ENCODE assay signal across 23 cellular contexts in the genomic region with DNA sequence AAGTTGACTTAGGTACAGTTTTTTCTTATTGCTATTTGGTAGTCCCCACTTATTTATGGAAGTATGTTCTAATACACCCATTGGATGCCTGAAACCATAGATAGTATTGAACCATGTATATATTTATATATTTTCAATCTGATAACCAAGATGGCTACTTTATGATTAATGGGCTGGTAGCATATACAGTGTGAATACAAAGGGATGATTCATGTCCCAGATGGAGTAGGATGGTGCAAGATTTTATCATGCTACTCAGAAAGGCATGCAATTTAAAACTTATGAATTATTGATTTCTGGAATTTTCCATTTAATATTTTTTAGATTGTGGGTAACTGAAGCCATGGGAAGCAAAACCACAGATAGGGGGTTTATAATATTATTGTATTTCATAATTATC.
"Had no signal": no experiment of that assay in that cellular context is flagged by ENCODE, and none has a peak within 500 bp of the region (broad histone marks: within the 10 kb centered on the region; RNA-seq: fewer than 3 reads in every experiment).

No MANE protein-coding gene starts in this region.

- DNase-seq: activated CD4-positive, alpha-beta T cell treated with anti-CD3 and anti-CD28 coated beads, Interleukin-2, amount 50 U/mL, for 48 hours; activated gamma-delta T cell treated with Interleukin-2 at 50 U/mL for 16 hours; amniotic stem cell; dorsolateral prefrontal cortex; endodermal cell; erythroblast; hypothalamus; lower lobe of right lung; natural killer cell; pancreas; right lobe of liver; stimulated activated CD4-positive, alpha-beta T cell treated with anti-CD3 and anti-CD28 coated beads, Interleukin-4, amount 100 ng/mL, for 24 hours; SW 1271; T-helper 2 cell; upper lobe of left lung; WERI-Rb-1 had no signal

- H3K4me1 ChIP-seq: lower lobe of right lung, pancreas, right lobe of liver, upper lobe of left lung had no signal

- H3K4me3 Mint-ChIP-seq: activated naive CD8-positive, alpha-beta T cell; activated T-helper 1 cell treated with anti-CD3 and anti-CD28 coated beads, Interleukin-12 subunit alpha, Interleukin-12 subunit beta, Interleukin-2, Interleukin-4 antibody, amounts not matched to agents 30 ng/mL and 10 ng/mL and 1 ng/mL, durations not matched to agents 14 hours and 24 hours and 36 hours; endodermal cell; natural killer cell; stimulated activated effector memory CD8-positive, alpha-beta T cell treated with anti-CD3 and anti-CD28 coated beads, Interleukin-12 subunit alpha, Interleukin-12 subunit beta, amount 100 ng/mL, for 72 hours had no signal

- H3K4me3 ChIP-seq: dorsolateral prefrontal cortex, lower lobe of right lung, pancreas, right lobe of liver, thoracic aorta, upper lobe of left lung had no signal

- H3K27ac ChIP-seq: dorsolateral prefrontal cortex, lower lobe of right lung, neutrophil, pancreas, right lobe of liver, thoracic aorta, upper lobe of left lung, WERI-Rb-1 had no signal

- H3K4me1 Mint-ChIP-seq: endodermal cell; stimulated activated effector memory CD8-positive, alpha-beta T cell treated with anti-CD3 and anti-CD28 coated beads, Interleukin-12 subunit alpha, Interleukin-12 subunit beta, amount 100 ng/mL, for 72 hours had no signal

- H3K27me3 Mint-ChIP-seq: activated naive CD8-positive, alpha-beta T cell had no signal

- H3K27ac Mint-ChIP-seq: activated naive CD8-positive, alpha-beta T cell; activated T-helper 1 cell treated with anti-CD3 and anti-CD28 coated beads, Interleukin-12 subunit alpha, Interleukin-12 subunit beta, Interleukin-2, Interleukin-4 antibody, amounts not matched to agents 30 ng/mL and 10 ng/mL and 1 ng/mL, durations not matched to agents 14 hours and 24 hours and 36 hours; endodermal cell; natural killer cell; stimulated activated effector memory CD8-positive, alpha-beta T cell treated with anti-CD3 and anti-CD28 coated beads, Interleukin-12 subunit alpha, Interleukin-12 subunit beta, amount 100 ng/mL, for 72 hours had no signal

- H3K27me3 ChIP-seq: dorsolateral prefrontal cortex, neutrophil, pancreas, right lobe of liver, upper lobe of left lung had no signal

- H3K36me3 ChIP-seq: pancreas, thoracic aorta, WERI-Rb-1 had no signal

- H3K9me3 Mint-ChIP-seq: activated T-helper 1 cell treated with anti-CD3 and anti-CD28 coated beads, Interleukin-12 subunit alpha, Interleukin-12 subunit beta, Interleukin-2, Interleukin-4 antibody, amounts not matched to agents 30 ng/mL and 10 ng/mL and 1 ng/mL, durations not matched to agents 14 hours and 24 hours and 36 hours; endodermal cell; natural killer cell; stimulated activated effector memory CD8-positive, alpha-beta T cell treated with anti-CD3 and anti-CD28 coated beads, Interleukin-12 subunit alpha, Interleukin-12 subunit beta, amount 100 ng/mL, for 72 hours had no signal

- H3K9me3 ChIP-seq: lower lobe of right lung, neutrophil, pancreas, thoracic aorta, upper lobe of left lung had no signal

- FAIRE-seq: frontal cortex, keratinocyte, pancreas had no signal
